2 cellular contexts compared by ENCODE assay signal in the genomic region with DNA sequence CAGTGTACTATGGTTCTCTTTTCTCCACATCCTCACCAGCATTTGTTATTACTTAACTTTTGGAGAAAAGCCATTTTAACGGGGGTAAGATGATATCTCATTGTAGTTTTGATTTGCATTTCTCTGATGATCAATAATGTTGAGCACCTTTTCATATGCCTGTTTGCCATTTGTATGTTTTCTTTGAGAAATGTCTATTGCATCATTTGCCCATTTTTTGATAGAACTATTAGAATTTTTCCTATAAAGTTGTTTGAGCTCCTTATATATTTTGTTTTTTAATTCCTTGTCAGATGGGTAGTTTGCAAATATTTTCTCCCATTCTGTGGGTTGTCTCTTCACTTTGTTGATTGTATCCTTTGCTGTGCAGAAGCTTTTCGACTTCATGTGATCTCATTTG.
TF ChIP-seq lines count a peak whose summit lies in the region.
"Not testable (repeated sequence)": the region's sequence is repeated elsewhere in the genome, so short reads cannot be mapped to it uniquely, and the experiment has no call there.

No MANE protein-coding gene starts in this region.

TF ChIP-seq in K562, 482 proteins besides CTCF, POLR2A, EP300 and RAD21:
- peak; percentile 47 for TF ChIP-seq CEBPB (tag; IDR thresholded peaks at IDR 0.05)
- TF ChIP-seq, protein P1, sequence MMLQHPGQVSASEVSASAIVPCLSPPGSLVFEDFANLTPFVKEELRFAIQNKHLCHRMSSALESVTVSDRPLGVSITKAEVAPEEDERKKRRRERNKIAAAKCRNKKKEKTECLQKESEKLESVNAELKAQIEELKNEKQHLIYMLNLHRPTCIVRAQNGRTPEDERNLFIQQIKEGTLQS (IDR thresholded peaks at IDR 0.05) = peak; percentile 62
- TF ChIP-seq, protein P1 (CRISPR knock-in tag; conservative IDR thresholded peaks at IDR 0.05) = not testable (repeated sequence)
- TF ChIP-seq RBM25 (IDR thresholded peaks at IDR 0.05; ENCODE audit: low read depth, low read length, severe bottlenecking) = peak; percentile 9
- TF ChIP-seq CEBPG (CRISPR knock-in tag; IDR thresholded peaks at IDR 0.05) = not testable (repeated sequence)
- peak; percentile 56 to 77; a peak in 3 of 4 replicates for TF ChIP-seq CEBPG (tag; conservative IDR thresholded peaks at IDR 0.05 in 1 of 2, IDR thresholded peaks at IDR 0.05 in 1 of 2)

TF ChIP-seq in HepG2, 621 proteins besides CTCF, POLR2A, EP300 and RAD21:
- peak; percentile 49; the same call in 1 of the 2 replicates for TF ChIP-seq ATF7 (IDR thresholded peaks at IDR 0.05)
- not testable (repeated sequence) for TF ChIP-seq ATF7 (CRISPR knock-in tag; IDR thresholded peaks at IDR 0.05)
